ENCODE assay signal across 8 cellular contexts in the genomic region with DNA sequence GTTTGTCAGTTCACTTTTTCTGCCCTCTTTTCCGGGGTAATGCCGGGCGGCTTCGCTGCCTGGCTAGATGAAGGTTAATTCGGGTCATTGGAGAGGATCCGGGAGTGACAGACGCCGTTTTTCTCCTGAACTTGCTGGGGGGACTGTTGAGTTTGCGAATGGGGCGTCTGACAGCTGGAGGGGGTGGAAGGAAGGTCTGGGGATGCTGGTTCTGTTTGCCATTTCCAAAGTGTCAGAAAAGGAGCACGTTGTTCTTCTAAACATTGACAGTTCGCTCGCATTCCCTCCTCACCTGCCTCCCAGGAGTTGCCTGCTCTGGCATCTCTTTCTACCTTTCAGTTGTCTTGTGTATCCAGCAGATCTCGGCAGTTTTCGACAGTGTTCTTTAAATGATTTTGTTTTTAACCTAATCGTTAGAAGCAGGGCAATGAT. TPM values are rescaled to one million over a fixed set of nuclear protein-coding genes. Genes with fewer than 3 reads are reported as not detected.
DNase-seq lines count a peak whose midpoint lies in the region; ATAC-seq, FAIRE-seq and TF ChIP-seq lines count a peak whose summit lies in the region.

No MANE protein-coding gene starts in this region.

- WGBS in gastroesophageal sphincter (ENCODE audit: low coverage in 1 of 2), 2 donors, result 0 to 1% methylated on average over 11 to 14 of the region's 16 CpGs

- no peak for TF ChIP-seq EP300 in gastroesophageal sphincter (IDR thresholded peaks at IDR 0.05)

- TF ChIP-seq CTCF in AG04450 (IDR thresholded peaks at IDR 0.05; ENCODE audit: low read depth, low read length), result no peak
- TF ChIP-seq CTCF in VCaP (conservative IDR thresholded peaks at IDR 0.05), result no peak
- no peak for TF ChIP-seq CTCF in gastroesophageal sphincter (IDR thresholded peaks at IDR 0.05)

- peaks cover 0 to 59% (median 8%) of the 10 kb centered on the region in 3 donors for H3K4me1 ChIP-seq in gastroesophageal sphincter

- H3K27ac ChIP-seq in AG04450 (ENCODE audit: low read depth, low read length), result peak overlapping the region; percentile 97
- peak overlapping the region; percentile 97 for H3K27ac ChIP-seq in VCaP
- H3K27ac ChIP-seq in gastroesophageal sphincter, result peak overlapping the region; percentile 90 to 96 (median 94)

- H3K9me3 ChIP-seq in AG04450 (ENCODE audit: control insufficient read depth, insufficient read depth, low read length) (peaks cover 4% of the 10 kb centered on the region; the same call in 1 of the 2 replicates), gastroesophageal sphincter (no peaks in the 10 kb centered on the region)

- no peaks in the 10 kb centered on the region for H3K36me3 ChIP-seq in gastroesophageal sphincter

- FAIRE-seq in GM19239 (lab: Jason Lieb, UNC), result no peak

- H3K27me3 ChIP-seq in AG04450 (ENCODE audit: control insufficient read depth, insufficient read depth, low read length) (no peaks in the 10 kb centered on the region), gastroesophageal sphincter (no peaks in the 10 kb centered on the region)

- ATAC-seq in gastroesophageal sphincter (no peak), HG03280 (IDR thresholded peaks at IDR 0.05; ENCODE audit: unreplicated experiment) (no peak)

- POLR2A ChIA-PET in AG04450 (lab: Yijun Ruan, JAX) (no interaction called here), HEK293T (lab: Yijun Ruan, JAX) (no interaction called here)

- no peak for TF ChIP-seq POLR2A in gastroesophageal sphincter (IDR thresholded peaks at IDR 0.05)

- CTCF ChIA-PET in AG04450 (lab: Charles Lee) (no interaction called here), HEK293T (lab: Yijun Ruan, JAX) (no interaction called here)

- H3K4me3 ChIP-seq in AG04450 (ENCODE audit: low read depth, low read length), result peak overlapping the region; percentile 91
- peak overlapping the region; percentile 80 to 85 for H3K4me3 ChIP-seq in gastroesophageal sphincter

- DNase-seq in AG04450 (ENCODE audit: low read depth, low spot score), result no peak
- peak; percentile 15 for DNase-seq in HEK293T (ENCODE audit: extremely low spot score)
- peak; percentile 12 for DNase-seq in renal cortical epithelial cell (ENCODE audit: low read depth)
- no peak for DNase-seq in GM19239 (ENCODE audit: insufficient read length, low spot score)
- no peak for DNase-seq in activated CD4-positive, alpha-beta T cell treated with anti-CD3 and anti-CD28 coated beads for 48 hours

TF ChIP-seq in HEK293T, 16 proteins besides CTCF, POLR2A, EP300 and RAD21:
- TF ChIP-seq ARNT (IDR thresholded peaks at IDR 0.05), result no peak
- TF ChIP-seq CTBP1 (IDR thresholded peaks at IDR 0.05; ENCODE audit: borderline replicate concordance), result no peak
- no peak for TF ChIP-seq FOXA1 (IDR thresholded peaks at IDR 0.05)
- TF ChIP-seq LEF1 (IDR thresholded peaks at IDR 0.05; ENCODE audit: borderline replicate concordance), result no peak
TF ChIP-seq in HEK293T: peak in this region for 0.

RNA-seq across cellular contexts. Expression of gene SELENOT, which starts 0.8 kb away (rescaled TPM):
- polyA plus RNA-seq in AG04450 (2011; rRNA removed), result 588 and 601 TPM in 2 replicates
- polyA minus RNA-seq in AG04450 (2011; rRNA and poly(A)+ RNA removed), result 151 and 248 TPM in 2 replicates
- total RNA-seq in gastroesophageal sphincter, result 100 to 1,000 TPM in 2 of 4 donors, 10 to 100 TPM in 2; 46.1 to 167 (median 97.2) TPM
- 220 and 334 TPM in 2 replicates for total RNA-seq in renal cortical epithelial cell

RNA-seq across cellular contexts. Expression of gene EIF2A, which starts 57.3 kb away (rescaled TPM):
- 78.5 and 113 TPM in 2 replicates for polyA plus RNA-seq in AG04450 (2011; rRNA removed)
- polyA minus RNA-seq in AG04450 (2011; rRNA and poly(A)+ RNA removed), result 70.6 and 94.4 TPM in 2 replicates
- total RNA-seq in gastroesophageal sphincter (100 to 1,000 TPM in 3 of 4 donors, 10 to 100 TPM in 1; 98.4 to 178 (median 140) TPM), renal cortical epithelial cell (148 and 187 TPM in 2 replicates)

RNA-seq across cellular contexts. Expression of gene SERP1, which starts 57.6 kb away (rescaled TPM):
- polyA plus RNA-seq in AG04450 (2011; rRNA removed), result 87.6 and 114 TPM in 2 replicates
- polyA minus RNA-seq in AG04450 (2011; rRNA and poly(A)+ RNA removed), result 29.2 and 51.1 TPM in 2 replicates
- total RNA-seq in gastroesophageal sphincter (100 to 1,000 TPM in 3 of 4 donors, 10 to 100 TPM in 1; 72.8 to 187 (median 154) TPM), renal cortical epithelial cell (144 and 170 TPM in 2 replicates)

Comparison
In these comparisons a context has a peak if more than half of its experiments do, and no peak if none do; other contexts are left out.
1. DNase-seq: peak in HEK293T (single experiment) and renal cortical epithelial cell (single experiment); none in AG04450 (single experiment), GM19239 (single experiment) and activated CD4-positive, alpha-beta T cell treated with anti-CD3 and anti-CD28 coated beads for 48 hours (single experiment).
2. Peak in every context shown above with its lines, with median percentiles within 50 percentile points of each other: H3K27ac ChIP-seq.